Comparison of ENCODE assay signal across 19 cellular contexts in genomic region chr1:99705385-99705784, GRCh38. TPM values are rescaled to one million over a fixed set of nuclear protein-coding genes. Genes with fewer than 3 reads are reported as not detected.
A peak's percentile ranks its signal among the peaks of the same experiment; 100 is the strongest.
DNase-seq lines count a peak whose midpoint lies in the region; ATAC-seq and TF ChIP-seq lines count a peak whose summit lies in the region.
"Had no signal": no experiment of that assay in that cellular context is flagged by ENCODE, and none has a peak within 500 bp of the region (broad histone marks: within the 10 kb centered on the region; RNA-seq: fewer than 3 reads in every experiment).

No MANE protein-coding gene starts in this region.

- DNase-seq in DMS53 (lab: John Stamatoyannopoulos, UW) (peak; percentile 37), DMS53 treated with DMSO at 0.1 percent for 48 hours (lab: John Stamatoyannopoulos, UW; ENCODE audit: unreplicated experiment) (no peak), GM03348 (ENCODE audit: low spot score) (peak; percentile 7), foreskin melanocyte (peak; percentile 61), GM10266 (ENCODE audit: extremely low spot score) (no peak), A673 (ENCODE audit: low spot score) (no peak)
- no peak for DNase-seq in activated T-helper 2 cell treated with anti-CD3 and anti-CD28 coated beads, Interferon-gamma antibody, Interleukin-2, Interleukin-4, amounts not matched to agents 10 μg/mL and 5 μg/mL and 100 μg/mL, durations not matched to agents 14 hours and 24 hours and 36 hours (ENCODE audit: low spot score)
- DNase-seq: 8988T, COR-L47, DND-41, GF-D8, HFFc6, KG1, NCI-H1092 treated with DMSO at 0.1 percent for 48 hours, NCI-H187 had no signal

- no peaks in the 10 kb centered on the region for H3K27me3 ChIP-seq in A673 (replicated peaks; ENCODE audit: insufficient read depth, low read depth, low read length, poor library complexity)
- H3K27me3 ChIP-seq: SJSA1 had no signal

- H3K36me3 ChIP-seq in A673 (ENCODE audit: insufficient read depth, low read length, poor library complexity, severe bottlenecking): no peaks in the 10 kb centered on the region
- H3K36me3 ChIP-seq: SJSA1 had no signal

- H3K9me3 Mint-ChIP-seq in activated T-helper 2 cell treated with anti-CD3 and anti-CD28 coated beads, Interferon-gamma antibody, Interleukin-2, Interleukin-4, amounts not matched to agents 10 μg/mL and 5 μg/mL and 100 μg/mL, durations not matched to agents 14 hours and 24 hours and 36 hours: no peaks in the 10 kb centered on the region
- H3K9me3 Mint-ChIP-seq: HFFc6 had no signal

- no TSS peak for BruUV-seq in A673 (replicated peaks; lab: Mats Ljungman, UMichigan)

- peaks cover 13% of the 10 kb centered on the region for H3K27me3 Mint-ChIP-seq in activated T-helper 2 cell treated with anti-CD3 and anti-CD28 coated beads, Interferon-gamma antibody, Interleukin-2, Interleukin-4, amounts not matched to agents 10 μg/mL and 5 μg/mL and 100 μg/mL, durations not matched to agents 14 hours and 24 hours and 36 hours (ENCODE audit: low read depth)

- CTCF ChIA-PET in A673 (lab: Charles Lee): interaction anchor here (0.6 kb wide), 1 partner anchor 714 kb away, joined by 4 read pairs; no protein-coding TSS in a partner anchor

- H3K4me3 Mint-ChIP-seq in activated T-helper 2 cell treated with anti-CD3 and anti-CD28 coated beads, Interferon-gamma antibody, Interleukin-2, Interleukin-4, amounts not matched to agents 10 μg/mL and 5 μg/mL and 100 μg/mL, durations not matched to agents 14 hours and 24 hours and 36 hours (ENCODE audit: low read depth): no peak overlapping the region
- H3K4me3 Mint-ChIP-seq: HFFc6 had no signal

- no peak for ATAC-seq in SK-N-SH treated with all-trans-retinoic acid at 6 μM for 48 hours

- no peak overlapping the region for H3K4me3 ChIP-seq in A673 (ENCODE audit: low read depth, low read length, poor library complexity, severe bottlenecking)
- H3K4me3 ChIP-seq: SJSA1 had no signal

- H3K4me1 Mint-ChIP-seq in activated T-helper 2 cell treated with anti-CD3 and anti-CD28 coated beads, Interferon-gamma antibody, Interleukin-2, Interleukin-4, amounts not matched to agents 10 μg/mL and 5 μg/mL and 100 μg/mL, durations not matched to agents 14 hours and 24 hours and 36 hours (ENCODE audit: low read depth): peaks cover 6% of the 10 kb centered on the region

- no peak overlapping the region for H3K27ac ChIP-seq in A673 (ENCODE audit: low read depth, low read length, poor library complexity, severe bottlenecking)
- H3K27ac ChIP-seq: C4-2B, SJSA1 had no signal

- H3K36me3 Mint-ChIP-seq in activated T-helper 2 cell treated with anti-CD3 and anti-CD28 coated beads, Interferon-gamma antibody, Interleukin-2, Interleukin-4, amounts not matched to agents 10 μg/mL and 5 μg/mL and 100 μg/mL, durations not matched to agents 14 hours and 24 hours and 36 hours (ENCODE audit: low read depth): no peaks in the 10 kb centered on the region

- intact Hi-C loops in activated T-helper 2 cell treated with anti-CD3 and anti-CD28 coated beads, Interferon-gamma antibody, Interleukin-2, Interleukin-4, amounts not matched to agents 10 μg/mL and 5 μg/mL and 100 μg/mL, durations not matched to agents 14 hours and 24 hours and 36 hours (cut with micrococcal nuclease): no loop called here
- intact Hi-C loops in A673 (cut with micrococcal nuclease; ENCODE audit: unreplicated experiment): loop anchor here (10.0 kb wide), 4 partner anchors 211 to 951 kb away; no protein-coding TSS in a partner anchor

- H3K27ac Mint-ChIP-seq in activated T-helper 2 cell treated with anti-CD3 and anti-CD28 coated beads, Interferon-gamma antibody, Interleukin-2, Interleukin-4, amounts not matched to agents 10 μg/mL and 5 μg/mL and 100 μg/mL, durations not matched to agents 14 hours and 24 hours and 36 hours: no peak overlapping the region
- H3K27ac Mint-ChIP-seq: HFFc6 had no signal

- H3K9me3 ChIP-seq in A673 (ENCODE audit: low read depth, low read length, poor library complexity, severe bottlenecking): no peaks in the 10 kb centered on the region
- H3K9me3 ChIP-seq: SJSA1 had no signal

- no peaks in the 10 kb centered on the region for H3K4me1 ChIP-seq in A673 (ENCODE audit: insufficient read depth, low read length, poor library complexity, severe bottlenecking)
- H3K4me1 ChIP-seq: SJSA1 had no signal

- POLR2A ChIA-PET in A673 (lab: Charles Lee; ENCODE audit: low non-redundant PET): no interaction called here

- TF ChIP-seq CTCF in GM10266 (IDR thresholded peaks at IDR 0.05; ENCODE audit: control insufficient read depth, insufficient read depth, low read depth, missing control alignments) (no peak), A673 (conservative IDR thresholded peaks at IDR 0.05; ENCODE audit: low read depth, low read length) (no peak)

TF ChIP-seq in SK-N-SH treated with all-trans-retinoic acid at 6 μM for 48 hours, 23 proteins besides CTCF, POLR2A, EP300 and RAD21:
- TF ChIP-seq OSR1 (CRISPR knock-in tag; IDR thresholded peaks at IDR 0.05) (no peak), GLIS3 (CRISPR knock-in tag; IDR thresholded peaks at IDR 0.05) (no peak), ISL1 (CRISPR knock-in tag; IDR thresholded peaks at IDR 0.05) (peak; percentile 33; the same call in 1 of the 2 replicates), ZFP30 (CRISPR knock-in tag; IDR thresholded peaks at IDR 0.05) (no peak), PPARA (CRISPR knock-in tag; IDR thresholded peaks at IDR 0.05; ENCODE audit: borderline replicate concordance) (no peak), BACH2 (CRISPR knock-in tag; IDR thresholded peaks at IDR 0.05; ENCODE audit: borderline replicate concordance) (no peak), SNAI2 (CRISPR knock-in tag; IDR thresholded peaks at IDR 0.05) (no peak)

RNA-seq across cellular contexts. Expression of gene PALMD, which starts 59.5 kb away (rescaled TPM):
- not detected in 2 replicates for total RNA-seq in activated T-helper 2 cell treated with anti-CD3 and anti-CD28 coated beads, Interferon-gamma antibody, Interleukin-2, Interleukin-4, amounts not matched to agents 10 μg/mL and 5 μg/mL and 100 μg/mL, durations not matched to agents 14 hours and 24 hours and 36 hours
- total RNA-seq in A673 (2021): not detected in 2 replicates
- total RNA-seq: H1, HFFc6 had no signal

Comparison
In these comparisons a context has a peak if more than half of its experiments do, and no peak if none do; other contexts are left out.
1. DNase-seq: peak in DMS53 (single experiment), GM03348 (single experiment) and foreskin melanocyte (single experiment); none in DMS53 treated with DMSO at 0.1 percent for 48 hours (single experiment), activated T-helper 2 cell treated with anti-CD3 and anti-CD28 coated beads, Interferon-gamma antibody, Interleukin-2, Interleukin-4, amounts not matched to agents 10 μg/mL and 5 μg/mL and 100 μg/mL, durations not matched to agents 14 hours and 24 hours and 36 hours (single experiment), GM10266 (single experiment) and A673 (single experiment).